13 cellular contexts compared by ENCODE assay signal in the genomic region with DNA sequence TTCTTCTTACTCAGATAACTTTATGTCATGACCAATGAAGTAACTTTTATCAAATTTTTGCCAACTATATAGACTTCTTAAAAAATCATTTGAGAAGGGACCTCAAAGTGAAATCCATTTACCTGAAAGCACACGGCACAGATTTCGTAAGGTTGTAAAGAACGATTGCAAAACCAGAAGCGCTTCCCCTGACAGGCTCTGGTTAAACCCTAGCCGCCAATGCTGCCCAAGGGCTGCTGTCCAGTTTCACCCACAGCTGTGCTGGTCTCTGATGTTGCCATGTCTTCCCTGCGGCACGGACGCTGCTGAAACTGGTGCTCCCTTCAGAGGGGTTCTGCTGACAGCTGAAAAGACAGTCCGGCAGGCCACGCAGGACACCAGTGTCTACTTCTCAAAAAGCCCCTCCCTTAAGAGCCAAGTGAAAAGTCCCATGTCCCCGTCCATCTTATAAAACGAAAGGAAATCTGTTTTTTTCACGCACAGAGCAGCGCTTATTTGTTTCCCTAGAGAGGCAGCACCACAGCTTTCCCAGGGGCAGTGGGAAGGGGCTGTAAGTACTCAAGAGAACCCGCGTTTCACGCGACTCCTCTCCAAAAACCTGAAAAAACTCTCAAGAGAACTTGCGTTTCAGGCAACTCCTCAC. TPM values are rescaled to one million over a fixed set of nuclear protein-coding genes. Genes with fewer than 3 reads are reported as not detected.
DNase-seq lines count a peak whose midpoint lies in the region; ATAC-seq, FAIRE-seq and TF ChIP-seq lines count a peak whose summit lies in the region.
"Had no signal": no experiment of that assay in that cellular context is flagged by ENCODE, and none has a peak within 500 bp of the region (broad histone marks: within the 10 kb centered on the region; RNA-seq: fewer than 3 reads in every experiment).

No MANE protein-coding gene starts in this region.

- no peak overlapping the region for H3K4me3 Mint-ChIP-seq in central memory CD8-positive, alpha-beta T cell

- ATAC-seq in IMR-90 (ENCODE audit: low read depth) (no peak), GM21576 (IDR thresholded peaks at IDR 0.05; ENCODE audit: unreplicated experiment) (no peak)
- no peak for ATAC-seq in central memory CD8-positive, alpha-beta T cell (replicated peaks; ENCODE audit: extremely low read depth, poor library complexity, severe bottlenecking)

- H3K9me1 ChIP-seq in IMR-90 (ENCODE audit: insufficient read depth, low read length): peaks cover 33% of the 10 kb centered on the region

- H3K18ac ChIP-seq in IMR-90 (ENCODE audit: low read depth, low read length): peak overlapping the region; percentile 50

- FAIRE-seq in GM12892 (lab: Jason Lieb, UNC): no peak
- FAIRE-seq: GM18507, H54 had no signal

- no peak overlapping the region for H3K4me3 ChIP-seq in IMR-90 (ENCODE audit: insufficient read depth, low read depth, low read length)
- peak overlapping the region in 2 of 3 donors; percentile 25 to 57 for H3K4me3 ChIP-seq in skeletal muscle tissue (ENCODE audit: low read length in 3 of 3)

- peak overlapping the region; percentile 88; the same call in 1 of the 2 replicates for H3K14ac ChIP-seq in IMR-90 (replicated peaks; ENCODE audit: low read depth, low read length)

- no peaks in the 10 kb centered on the region for H3K9me3 Mint-ChIP-seq in central memory CD8-positive, alpha-beta T cell

- in situ Hi-C loops in IMR-90 (cut with MboI; ENCODE audit: low sequenced_read_pairs): no loop called here

- no peak for TF ChIP-seq RAD21 in IMR-90 (IDR thresholded peaks at IDR 0.05; ENCODE audit: low read length)

- H3K9ac ChIP-seq in IMR-90 (ENCODE audit: low read depth, low read length) (0 out of 2 replicates have a peak overlapping the region, but pooled peaks have one; percentile 4), skeletal muscle tissue (ENCODE audit: low read depth in 1 of 3, low read length in 3 of 3) (peak overlapping the region; percentile 11 to 34 (median 30))

- H3K4me1 ChIP-seq in IMR-90 (ENCODE audit: control insufficient read depth, insufficient read depth, low read length): peaks cover 52% of the 10 kb centered on the region
- peaks cover 4 to 12% (median 11%) of the 10 kb centered on the region in 3 donors for H3K4me1 ChIP-seq in skeletal muscle tissue (ENCODE audit: control insufficient read depth in 3 of 3, insufficient read depth in 3 of 3, low read length in 3 of 3)

- H3K4me1 Mint-ChIP-seq in central memory CD8-positive, alpha-beta T cell: peaks cover 25% of the 10 kb centered on the region

- H3K9me3 ChIP-seq in IMR-90 (ENCODE audit: control insufficient read depth, insufficient read depth, low read length) (no peaks in the 10 kb centered on the region), skeletal muscle tissue (ENCODE audit: control insufficient read depth in 3 of 3, low read length in 3 of 3) (no peaks in the 10 kb centered on the region)

- peak overlapping the region; percentile 86 for H3K4ac ChIP-seq in IMR-90 (ENCODE audit: low read depth, low read length)

- dilution Hi-C loops in IMR-90 (cut with HindIII; ENCODE audit: low sequenced_read_pairs, unreplicated experiment): no loop called here

- H2AK9ac ChIP-seq in IMR-90 (replicated peaks; ENCODE audit: low read depth, low read length, poor library complexity): peak overlapping the region; percentile 18

- intact Hi-C loops in IMR-90 (cut with micrococcal nuclease): no loop called here

- H3K56ac ChIP-seq in IMR-90 (ENCODE audit: extremely low read depth, insufficient read depth, low read length): no peak overlapping the region

- peak overlapping the region; percentile 71 for H3K27ac ChIP-seq in IMR-90 (ENCODE audit: insufficient read depth, low read length)
- peak overlapping the region; percentile 61 for H3K27ac ChIP-seq in skeletal muscle tissue (ENCODE audit: low read depth, low read length)

- no peaks in the 10 kb centered on the region for H3K27me3 Mint-ChIP-seq in central memory CD8-positive, alpha-beta T cell

- peaks cover 10% of the 10 kb centered on the region; the same call in 1 of the 2 replicates for H4K20me1 ChIP-seq in IMR-90 (ENCODE audit: insufficient read depth, low read length)

- no peak for TF ChIP-seq CTCF in IMR-90 (conservative IDR thresholded peaks at IDR 0.05; ENCODE audit: low read depth, low read length)

- BruUV-seq in IMR-90 (replicated peaks; lab: Mats Ljungman, UMichigan): no TSS peak

- peaks cover 54 to 89% of the 10 kb centered on the region in 2 experiments for H3K79me1 ChIP-seq in IMR-90 (ENCODE audit: low read depth in 1 of 2, low read length in 2 of 2)

- H2BK20ac ChIP-seq in IMR-90 (ENCODE audit: low read depth, low read length): peak overlapping the region; percentile 84

- 89% methylated on average over 5 of the region's 19 CpGs; no CpG with 5 or more reads in 1 of the 2 experiments for WGBS in IMR-90 (ENCODE audit: extremely low coverage in 2 of 2, insufficient read length in 1 of 2), 2 experiments

- CTCF ChIA-PET in IMR-90 (lab: Yijun Ruan, JAX): interaction anchor here (0.5 kb wide), 1 partner anchor 215 kb away, joined by 3 read pairs; no protein-coding TSS in a partner anchor

- TF ChIP-seq POLR2A in IMR-90 (IDR thresholded peaks at IDR 0.05; ENCODE audit: low read depth, low read length) (no peak), GM12892 (IDR thresholded peaks at IDR 0.05; ENCODE audit: low read depth, low read length) (no peak)

- peak overlapping the region; percentile 75 for H2BK120ac ChIP-seq in IMR-90 (ENCODE audit: low read depth, low read length)

- H2BK5ac ChIP-seq in IMR-90 (ENCODE audit: low read depth, low read length, poor library complexity, severe bottlenecking): peak overlapping the region; percentile 37

- H2AK5ac ChIP-seq in IMR-90 (ENCODE audit: low read depth, low read length): peak overlapping the region; percentile 84

- H3K36me3 ChIP-seq in IMR-90 (ENCODE audit: control insufficient read depth, insufficient read depth, low read length): peaks cover 3% of the 10 kb centered on the region; the same call in 1 of the 2 replicates
- peaks cover 0 to 2% (median 0%) of the 10 kb centered on the region in 3 donors for H3K36me3 ChIP-seq in skeletal muscle tissue (ENCODE audit: control insufficient read depth in 3 of 3, insufficient read depth in 3 of 3, low read length in 3 of 3)

- peak overlapping the region in 1 of 2 experiments; percentile 51; a peak in 2 of 4 replicates for H4K8ac ChIP-seq in IMR-90 (ENCODE audit: low read depth in 2 of 2, low read length in 2 of 2)

- peak overlapping the region; percentile 56 for H3K27ac Mint-ChIP-seq in central memory CD8-positive, alpha-beta T cell (ENCODE audit: low read depth)

- peak overlapping the region; percentile 80 for H4K91ac ChIP-seq in IMR-90 (ENCODE audit: insufficient read depth, low read depth, low read length)

- DNase-seq in IMR-90 (no peak), iris pigment epithelial cell (ENCODE audit: low read depth) (peak; percentile 69), GM12892 (ENCODE audit: insufficient read length) (no peak), glomerular visceral epithelial cell (ENCODE audit: extremely low spot score) (no peak), SW 1271 (lab: John Stamatoyannopoulos, UW) (no peak)
- no peak for DNase-seq in central memory CD8-positive, alpha-beta T cell (ENCODE audit: low spot score in 2 of 2)
- DNase-seq: activated CD8-positive, alpha-beta memory T cell treated with anti-CD3 and anti-CD28 coated beads, Interleukin-2, amount 50 U/mL, for 4 hours; kidney glomerular epithelial cell; NCI-H187 treated with DMSO at 0.1 percent for 48 hours had no signal

- H3K23ac ChIP-seq in IMR-90 (ENCODE audit: low read depth, low read length): peak overlapping the region; percentile 56; the same call in 1 of the 2 replicates

- H3K36me3 Mint-ChIP-seq in central memory CD8-positive, alpha-beta T cell (ENCODE audit: insufficient read depth): peaks cover 2% of the 10 kb centered on the region

- H4K5ac ChIP-seq in IMR-90 (ENCODE audit: low read depth, low read length): peak overlapping the region; percentile 13; the same call in 1 of the 2 replicates

- peak overlapping the region; percentile 48 for H2AFZ ChIP-seq in IMR-90 (replicated peaks; ENCODE audit: low read length, poor library complexity)

- H3K27me3 ChIP-seq in IMR-90 (ENCODE audit: control insufficient read depth, insufficient read depth, low read length) (no peaks in the 10 kb centered on the region), skeletal muscle tissue (ENCODE audit: control insufficient read depth in 3 of 3, insufficient read depth in 3 of 3, low read length in 3 of 3) (no peaks in the 10 kb centered on the region)

- POLR2A ChIA-PET in IMR-90 (lab: Charles Lee; ENCODE audit: unreplicated experiment): no interaction called here

- peak overlapping the region; percentile 34; the same call in 1 of the 3 replicates for H2BK15ac ChIP-seq in IMR-90 (ENCODE audit: low read depth, low read length)

- peak overlapping the region; percentile 19; the same call in 1 of the 2 replicates for H3K4me2 ChIP-seq in IMR-90 (ENCODE audit: low read depth, low read length)

TF ChIP-seq in IMR-90, 13 proteins besides CTCF, POLR2A, EP300 and RAD21:
- TF ChIP-seq NFE2L2 (IDR thresholded peaks at IDR 0.05; ENCODE audit: low read depth, low read length) (no peak), RFX5 (IDR thresholded peaks at IDR 0.05; ENCODE audit: low read depth, low read length) (no peak)

RNA-seq across cellular contexts. Expression of a gene that starts 32.5 kb away (rescaled TPM):
- total RNA-seq in IMR-90 (2012; rRNA removed) (14.3 and 14.4 TPM in 2 replicates), skeletal muscle tissue (9.9 TPM)
- 89.0 and 93.9 TPM in 2 replicates for polyA plus RNA-seq in IMR-90 (2012; rRNA removed)
- 41.2 and 78.7 TPM in 2 replicates for polyA plus RNA-seq in IMR-90 (2012; cell fraction: cytosol; rRNA removed)
- 60.2 and 62.3 TPM in 2 replicates for polyA plus RNA-seq in IMR-90 (2012; cell fraction: nucleus; rRNA removed; ENCODE audit: low replicate concordance)
- polyA plus RNA-seq in GM12892 (2012; ENCODE audit: missing spikeins): 14.9 TPM
